Comparison of ENCODE assay signal across 26 cellular contexts in the genomic region with DNA sequence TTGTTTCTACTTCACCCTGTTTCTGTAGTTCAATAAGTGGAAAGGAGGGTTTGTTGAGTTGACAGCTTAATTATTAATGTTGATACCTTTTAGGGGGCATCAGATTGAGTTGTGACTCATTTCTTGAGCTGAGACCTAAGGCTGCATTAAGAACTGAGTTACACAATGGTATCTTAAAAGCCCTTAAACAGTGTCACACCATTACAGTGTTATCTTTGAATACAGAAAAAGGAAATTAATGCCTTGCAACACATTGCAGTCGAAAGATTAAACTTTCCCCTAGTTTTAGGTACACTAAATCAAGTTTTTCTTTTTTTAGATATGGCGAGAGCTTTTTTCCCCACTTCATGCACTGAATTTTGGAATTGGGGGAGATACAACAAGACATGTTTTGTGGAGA. TPM values are rescaled to one million over a fixed set of nuclear protein-coding genes. Genes with fewer than 3 reads are reported as not detected.
DNase-seq lines count a peak whose midpoint lies in the region; ATAC-seq, FAIRE-seq and TF ChIP-seq lines count a peak whose summit lies in the region.
"Had no signal": no experiment of that assay in that cellular context is flagged by ENCODE, and none has a peak within 500 bp of the region (broad histone marks: within the 10 kb centered on the region; RNA-seq: fewer than 3 reads in every experiment).

No MANE protein-coding gene starts in this region.

- no peak overlapping the region for H3K4me3 ChIP-seq in K562
- H3K4me3 ChIP-seq: breast epithelium, gastroesophageal sphincter, left ventricle myocardium inferior, Peyer's patch, upper lobe of left lung had no signal

- TF ChIP-seq RAD21 in K562 (CRISPR knock-in tag; conservative IDR thresholded peaks at IDR 0.05 in 1 of 2, IDR thresholded peaks at IDR 0.05 in 1 of 2): no peak

- CTCF ChIA-PET in activated CD8-positive, alpha-beta memory T cell treated with anti-CD3 and anti-CD28 coated beads, Interleukin-2, amount 10 ng/mL, durations not matched to agents 7 days and 5 days (lab: Charles Lee): interaction anchor here (1.1 to 1.5 kb wide), 4 partner anchors 9 to 20 kb away, joined by 3 to 7 read pairs (median 4); a partner anchor contains a TSS
- CTCF ChIA-PET in K562 (lab: Yijun Ruan, JAX; ENCODE audit: low intra/inter-chr PET ratio): no interaction called here

- no peaks in the 10 kb centered on the region for H3K9me3 ChIP-seq in K562 (replicated peaks; ENCODE audit: control insufficient read depth, insufficient read depth, low read depth, low read length)
- H3K9me3 ChIP-seq: breast epithelium, gastroesophageal sphincter, left ventricle myocardium inferior, Peyer's patch, SK-N-SH, upper lobe of left lung had no signal

- peaks cover 15% of the 10 kb centered on the region for H3K4me1 Mint-ChIP-seq in activated CD8-positive, alpha-beta memory T cell treated with anti-CD3 and anti-CD28 coated beads, Interleukin-2, amount 10 ng/mL, durations not matched to agents 7 days and 5 days

- H4K20me1 ChIP-seq in K562 (replicated peaks; ENCODE audit: control insufficient read depth, insufficient read depth, low read length): peaks cover 3% of the 10 kb centered on the region; the same call in 1 of the 2 replicates

- DNase-seq in activated CD8-positive, alpha-beta memory T cell treated with anti-CD3 and anti-CD28 coated beads, Interleukin-2, amount 10 ng/mL, durations not matched to agents 7 days and 5 days: no peak
- DNase-seq in activated CD8-positive, alpha-beta memory T cell treated with anti-CD3 and anti-CD28 coated beads, Interleukin-2, amount 50 U/mL, for 48 hours: no peak
- peak in 3 of 4 experiments; percentile 17 to 60 (median 32) for DNase-seq in K562 (ENCODE audit: extremely low read depth in 1 of 4, low spot score in 3 of 4)
- DNase-seq in omental fat pad (ENCODE audit: low spot score): no peak
- DNase-seq in T-helper 1 cell: no peak
- no peak for DNase-seq in NCI-H1092 treated with DMSO at 0.1 percent for 48 hours (lab: John Stamatoyannopoulos, UW)
- DNase-seq in A172 (ENCODE audit: low spot score): no peak
- DNase-seq: activated CD4-positive, alpha-beta T cell treated with anti-CD3 and anti-CD28 coated beads, Interleukin-2, amount 50 U/mL, for 1 hour; activated T-cell treated with anti-CD3 and anti-CD28 coated beads, Interleukin-2, amount 50 U/mL, for 4 hours; C1 segment of cervical spinal cord; H7; KBM-7; left ventricle myocardium inferior; NCI-H1092; NCI-H2107; NCI-H69; Peyer's patch; SK-N-SH; T1000; upper lobe of left lung had no signal

- BruUV-seq in K562 (replicated peaks; lab: Mats Ljungman, UMichigan): no TSS peak

- no peak overlapping the region for H3K4me2 ChIP-seq in K562 (ENCODE audit: insufficient read depth, low read length)
- H3K4me2 ChIP-seq: SK-N-SH had no signal

- no peak for TF ChIP-seq CTCF in K562 (IDR thresholded peaks at IDR 0.05 in 2 of 3, conservative IDR thresholded peaks at IDR 0.05 in 1 of 3; ENCODE audit: insufficient read depth in 2 of 3, low read depth in 1 of 3, low read length in 3 of 3)
- TF ChIP-seq CTCF in omental fat pad (IDR thresholded peaks at IDR 0.05): no peak

- peak overlapping the region; percentile 41; the same call in 1 of the 3 replicates for H3K27ac ChIP-seq in K562 (ENCODE audit: extremely low read depth, low read depth, low read length)
- H3K27ac ChIP-seq: breast epithelium, epithelial cell of prostate, gastroesophageal sphincter, left ventricle myocardium inferior, Peyer's patch had no signal

- no peak for ATAC-seq in activated CD8-positive, alpha-beta memory T cell treated with anti-CD3 and anti-CD28 coated beads, Interleukin-2, amount 10 ng/mL, durations not matched to agents 7 days and 5 days
- ATAC-seq in HG03354 (IDR thresholded peaks at IDR 0.05; ENCODE audit: poor library complexity, severe bottlenecking, unreplicated experiment): peak; percentile 57
- ATAC-seq in K562: peak; percentile 66
- peak; percentile 32 for ATAC-seq in omental fat pad (ENCODE audit: low FRiP score)
- ATAC-seq: activated T-cell treated with anti-CD3 and anti-CD28 coated beads, Interleukin-2, amount 50 U/mL, for 4 hours; gastroesophageal sphincter; sciatic nerve had no signal

- H3K4me1 ChIP-seq in K562 (replicated peaks in 1 of 2; ENCODE audit: control insufficient read depth in 2 of 2, insufficient read depth in 2 of 2, low read length in 2 of 2): peaks cover 6 to 7% of the 10 kb centered on the region in 2 experiments; a peak in 4 of 5 replicates
- H3K4me1 ChIP-seq: breast epithelium, Peyer's patch had no signal

- H2AFZ ChIP-seq in K562 (ENCODE audit: low read depth, low read length): no peak overlapping the region

- POLR2A ChIA-PET in K562 (lab: Yijun Ruan, JAX): interaction anchor here (1.4 to 3.6 kb wide), 3 partner anchors 9 to 66 kb away, joined by 3 to 27 read pairs (median 7); no protein-coding TSS in a partner anchor

- no peaks in the 10 kb centered on the region for H3K9me1 ChIP-seq in K562 (ENCODE audit: control insufficient read depth, insufficient read depth, low read length)

- no peaks in the 10 kb centered on the region for H3K9me3 Mint-ChIP-seq in activated CD8-positive, alpha-beta memory T cell treated with anti-CD3 and anti-CD28 coated beads, Interleukin-2, amount 10 ng/mL, durations not matched to agents 7 days and 5 days (ENCODE audit: low read depth)
- H3K9me3 Mint-ChIP-seq: activated T-cell treated with anti-CD3 and anti-CD28 coated beads, Interleukin-2, amount 50 U/mL, for 4 hours; dendritic cell treated with granulocyte-macrophage colony-stimulating factor and Interleukin-4, amounts not matched to agents 40 ng/mL and 50 ng/mL, for 4 days had no signal

- H3K9ac ChIP-seq in K562 (ENCODE audit: insufficient read depth in 1 of 2, low read depth in 2 of 2, low read length in 2 of 2): 0 out of 4 replicates have a peak overlapping the region, but pooled peaks of 1 of the 2 experiments have one; percentile 23
- H3K9ac ChIP-seq: SK-N-SH had no signal

- peaks cover 62% of the 10 kb centered on the region for H3K79me2 ChIP-seq in K562 (ENCODE audit: control insufficient read depth, insufficient read depth, low read length)

- no peak for TF ChIP-seq POLR2A in K562 (conservative IDR thresholded peaks at IDR 0.05)

- WGBS in K562 (ENCODE audit: insufficient coverage, low coverage, missing lambda C conversion rate): 10% methylated on average over 2 of the region's 2 CpGs

- H3K27me3 ChIP-seq in K562 (ENCODE audit: control insufficient read depth in 2 of 2, insufficient read depth in 2 of 2, low read length in 2 of 2): no peaks in the 10 kb centered on the region
- H3K27me3 ChIP-seq: breast epithelium, gastroesophageal sphincter, Peyer's patch, upper lobe of left lung had no signal

- peaks cover 48% of the 10 kb centered on the region for H3K36me3 Mint-ChIP-seq in activated CD8-positive, alpha-beta memory T cell treated with anti-CD3 and anti-CD28 coated beads, Interleukin-2, amount 10 ng/mL, durations not matched to agents 7 days and 5 days

- no peak for FAIRE-seq in K562 (lab: Jason Lieb, UNC)

- TF ChIP-seq EP300 in K562 (IDR thresholded peaks at IDR 0.05; ENCODE audit: low read length): peak; percentile 53; the same call in 1 of the 2 replicates

- peaks cover 82% of the 10 kb centered on the region for H3K36me3 ChIP-seq in K562 (ENCODE audit: control insufficient read depth, insufficient read depth, low read length)

- H3K27me3 Mint-ChIP-seq in activated CD8-positive, alpha-beta memory T cell treated with anti-CD3 and anti-CD28 coated beads, Interleukin-2, amount 10 ng/mL, durations not matched to agents 7 days and 5 days: no peaks in the 10 kb centered on the region
- H3K27me3 Mint-ChIP-seq: dendritic cell treated with granulocyte-macrophage colony-stimulating factor and Interleukin-4, amounts not matched to agents 40 ng/mL and 50 ng/mL, for 4 days had no signal

- intact Hi-C loops in K562 (cut with micrococcal nuclease): no loop called here

- peak overlapping the region; percentile 67 for H3K27ac Mint-ChIP-seq in activated CD8-positive, alpha-beta memory T cell treated with anti-CD3 and anti-CD28 coated beads, Interleukin-2, amount 10 ng/mL, durations not matched to agents 7 days and 5 days
- H3K27ac Mint-ChIP-seq: dendritic cell treated with granulocyte-macrophage colony-stimulating factor and Interleukin-4, amounts not matched to agents 40 ng/mL and 50 ng/mL, for 4 days had no signal

- H3K4me3 Mint-ChIP-seq in activated CD8-positive, alpha-beta memory T cell treated with anti-CD3 and anti-CD28 coated beads, Interleukin-2, amount 10 ng/mL, durations not matched to agents 7 days and 5 days: no peak overlapping the region
- H3K4me3 Mint-ChIP-seq: activated T-cell treated with anti-CD3 and anti-CD28 coated beads, Interleukin-2, amount 50 U/mL, for 4 hours; dendritic cell treated with granulocyte-macrophage colony-stimulating factor and Interleukin-4, amounts not matched to agents 40 ng/mL and 50 ng/mL, for 4 days had no signal

- in situ Hi-C loops in K562 (cut with MboI): no loop called here

RNA-seq across cellular contexts. Expression of a gene that starts 16.7 kb away (rescaled TPM):
- total RNA-seq in activated CD8-positive, alpha-beta memory T cell treated with anti-CD3 and anti-CD28 coated beads, Interleukin-2, amount 10 ng/mL, durations not matched to agents 7 days and 5 days: 10 to 100 TPM; 54.5 to 66.4 TPM
- total RNA-seq in K562 (2011; cell fraction: chromatin; rRNA removed; ENCODE audit: low replicate concordance): 47.5 and 78.4 TPM in 2 replicates
- total RNA-seq in K562 (2011; cell fraction: nucleolus; rRNA removed): 27.7 and 27.9 TPM in 2 replicates
- 55.0 and 89.9 TPM in 2 replicates for total RNA-seq in K562 (2011; cell fraction: nucleoplasm; rRNA removed)
- total RNA-seq in K562 (2014; rRNA removed) (61.0 and 64.9 TPM in 2 replicates), K562 (2014; rRNA removed; fragmentation: Illumina TruSeq; extraction: Trizol) (94.7 and 109 TPM in 2 replicates), K562 (2015; rRNA removed; fragmentation: Illumina TruSeq; extraction: Trizol) (70.4 and 74.2 TPM in 2 replicates), K562 (2021) (82.3 and 90.2 TPM in 2 replicates), omental fat pad (100 to 1,000 TPM in 2 of 4 donors, 10 to 100 TPM in 2; 76.0 to 108 (median 98.6) TPM)
- polyA plus RNA-seq in K562 (2011; rRNA removed) (43.3 and 55.3 TPM in 2 replicates), K562 (2014; fragmentation: Illumina TruSeq; extraction: Trizol) (38.0 and 39.3 TPM in 2 replicates), K562 (2014; fragmentation: Nextera tagmentation; extraction: Ambion mirVana) (10 to 100 TPM; 27.8 to 81.6 TPM), K562 (2014; rRNA removed) (34.5 and 36.4 TPM in 2 replicates)
- polyA plus RNA-seq in K562 (2011; cell fraction: cytosol; rRNA removed): 31.2 and 34.2 TPM in 2 replicates
- 17.3 and 17.8 TPM in 2 replicates for polyA plus RNA-seq in K562 (2011; cell fraction: nucleus; rRNA removed)
- polyA plus RNA-seq in K562 (2012): 28.3 and 30.4 TPM in 2 replicates
- polyA minus RNA-seq in K562 (2011; rRNA and poly(A)+ RNA removed): 203 and 224 TPM in 2 replicates
- polyA minus RNA-seq in K562 (2011; cell fraction: cytosol; rRNA and poly(A)+ RNA removed): 49.4 and 74.5 TPM in 2 replicates
- polyA minus RNA-seq in K562 (2011; cell fraction: nucleus; rRNA and poly(A)+ RNA removed): 15.5 and 22.9 TPM in 2 replicates
- total RNA-seq in A172 (2014; rRNA removed; shearing (Covaris generic)): 84.3 and 91.6 TPM in 2 replicates

RNA-seq across cellular contexts. Expression of a gene that starts 17.7 kb away (rescaled TPM):
- 10 to 100 TPM; 18.9 to 21.3 TPM for total RNA-seq in activated CD8-positive, alpha-beta memory T cell treated with anti-CD3 and anti-CD28 coated beads, Interleukin-2, amount 10 ng/mL, durations not matched to agents 7 days and 5 days
- total RNA-seq in K562 (2011; cell fraction: chromatin; rRNA removed; ENCODE audit: low replicate concordance): 140 and 344 TPM in 2 replicates
- total RNA-seq in K562 (2011; cell fraction: nucleolus; rRNA removed): 167 and 174 TPM in 2 replicates
- total RNA-seq in K562 (2011; cell fraction: nucleoplasm; rRNA removed): 143 and 150 TPM in 2 replicates
- total RNA-seq in K562 (2014; rRNA removed): 5.9 and 7.1 TPM in 2 replicates
- 4.4 and 6.5 TPM in 2 replicates for total RNA-seq in K562 (2014; rRNA removed; fragmentation: Illumina TruSeq; extraction: Trizol)
- total RNA-seq in K562 (2015; rRNA removed; fragmentation: Illumina TruSeq; extraction: Trizol): 6.1 and 7.0 TPM in 2 replicates
- 17.7 and 20.2 TPM in 2 replicates for total RNA-seq in K562 (2021)
- polyA plus RNA-seq in K562 (2011; rRNA removed): 11.5 and 21.7 TPM in 2 replicates
- polyA plus RNA-seq in K562 (2011; cell fraction: cytosol; rRNA removed): 11.6 and 15.7 TPM in 2 replicates
- polyA plus RNA-seq in K562 (2011; cell fraction: nucleus; rRNA removed): 117 and 144 TPM in 2 replicates
- 15.7 and 22.6 TPM in 2 replicates for polyA plus RNA-seq in K562 (2012)
- 14.4 and 15.6 TPM in 2 replicates for polyA plus RNA-seq in K562 (2014; fragmentation: Illumina TruSeq; extraction: Trizol)
- polyA plus RNA-seq in K562 (2014; fragmentation: Nextera tagmentation; extraction: Ambion mirVana): 1 to 10 TPM; 2.4 to 3.6 TPM
- polyA plus RNA-seq in K562 (2014; rRNA removed): 14.1 and 22.2 TPM in 2 replicates
- polyA minus RNA-seq in K562 (2011; rRNA and poly(A)+ RNA removed): 16.3 and 17.1 TPM in 2 replicates
- 14.1 and 17.0 TPM in 2 replicates for polyA minus RNA-seq in K562 (2011; cell fraction: cytosol; rRNA and poly(A)+ RNA removed)
- polyA minus RNA-seq in K562 (2011; cell fraction: nucleus; rRNA and poly(A)+ RNA removed): 32.9 and 48.4 TPM in 2 replicates
- total RNA-seq in omental fat pad: 100 to 1,000 TPM in 1 of 4 donors, 10 to 100 TPM in 3; 63.4 to 101 (median 81.1) TPM
- total RNA-seq in A172 (2014; rRNA removed; shearing (Covaris generic)): 3.1 and 3.6 TPM in 2 replicates

RNA-seq across cellular contexts. Expression of a gene that starts 38.3 kb away (rescaled TPM):
- 1 to 10 TPM; 2.3 to 2.7 TPM for total RNA-seq in activated CD8-positive, alpha-beta memory T cell treated with anti-CD3 and anti-CD28 coated beads, Interleukin-2, amount 10 ng/mL, durations not matched to agents 7 days and 5 days
- 19.3 and 31.5 TPM in 2 replicates for total RNA-seq in K562 (2011; cell fraction: chromatin; rRNA removed; ENCODE audit: low replicate concordance)
- total RNA-seq in K562 (2011; cell fraction: nucleolus; rRNA removed): 15.1 and 17.0 TPM in 2 replicates
- total RNA-seq in K562 (2011; cell fraction: nucleoplasm; rRNA removed): 12.9 and 14.2 TPM in 2 replicates
- total RNA-seq in K562 (2014; rRNA removed): 0.95 and 1.3 TPM in 2 replicates
- 1.1 and 1.4 TPM in 2 replicates for total RNA-seq in K562 (2014; rRNA removed; fragmentation: Illumina TruSeq; extraction: Trizol)
- total RNA-seq in K562 (2015; rRNA removed; fragmentation: Illumina TruSeq; extraction: Trizol): 0.87 and 1.2 TPM in 2 replicates
- total RNA-seq in K562 (2021): 3.5 and 3.6 TPM in 2 replicates
- 3.0 and 3.1 TPM in 2 replicates for polyA plus RNA-seq in K562 (2011; rRNA removed)
- 1.3 and 1.4 TPM in 2 replicates for polyA plus RNA-seq in K562 (2011; cell fraction: cytosol; rRNA removed)
- polyA plus RNA-seq in K562 (2011; cell fraction: nucleus; rRNA removed): 22.1 and 23.9 TPM in 2 replicates
- polyA plus RNA-seq in K562 (2012): 2.5 and 5.8 TPM in 2 replicates
- 2.4 and 2.8 TPM in 2 replicates for polyA plus RNA-seq in K562 (2014; fragmentation: Illumina TruSeq; extraction: Trizol)
- polyA plus RNA-seq in K562 (2014; fragmentation: Nextera tagmentation; extraction: Ambion mirVana): under 1 TPM; 0.21 to 0.56 TPM
- polyA plus RNA-seq in K562 (2014; rRNA removed): 3.2 and 4.9 TPM in 2 replicates
- 1.7 and 2.7 TPM in 2 replicates for polyA minus RNA-seq in K562 (2011; rRNA and poly(A)+ RNA removed)
- 2.0 TPM in 1 of 2 replicates, not detected in the other for polyA minus RNA-seq in K562 (2011; cell fraction: cytosol; rRNA and poly(A)+ RNA removed)
- polyA minus RNA-seq in K562 (2011; cell fraction: nucleus; rRNA and poly(A)+ RNA removed): 3.2 and 3.3 TPM in 2 replicates
- 1,000 to 10,000 TPM in 1 of 4 donors, 100 to 1,000 TPM in 3; 731 to 1,161 (median 827) TPM for total RNA-seq in omental fat pad
- 48.3 and 102 TPM in 2 replicates for total RNA-seq in A172 (2014; rRNA removed; shearing (Covaris generic))

Comparison
In these comparisons a context has a peak if more than half of its experiments do, and no peak if none do; other contexts are left out.
1. DNase-seq: peak in K562 (3 of 4); none in activated CD8-positive, alpha-beta memory T cell treated with anti-CD3 and anti-CD28 coated beads, Interleukin-2, amount 10 ng/mL, durations not matched to agents 7 days and 5 days (single experiment), activated CD8-positive, alpha-beta memory T cell treated with anti-CD3 and anti-CD28 coated beads, Interleukin-2, amount 50 U/mL, for 48 hours (single experiment), omental fat pad (single experiment), T-helper 1 cell (0 of 5), NCI-H1092 treated with DMSO at 0.1 percent for 48 hours (single experiment) and A172 (single experiment).